ENCODE assay signal across 26 cellular contexts in the genomic region with DNA sequence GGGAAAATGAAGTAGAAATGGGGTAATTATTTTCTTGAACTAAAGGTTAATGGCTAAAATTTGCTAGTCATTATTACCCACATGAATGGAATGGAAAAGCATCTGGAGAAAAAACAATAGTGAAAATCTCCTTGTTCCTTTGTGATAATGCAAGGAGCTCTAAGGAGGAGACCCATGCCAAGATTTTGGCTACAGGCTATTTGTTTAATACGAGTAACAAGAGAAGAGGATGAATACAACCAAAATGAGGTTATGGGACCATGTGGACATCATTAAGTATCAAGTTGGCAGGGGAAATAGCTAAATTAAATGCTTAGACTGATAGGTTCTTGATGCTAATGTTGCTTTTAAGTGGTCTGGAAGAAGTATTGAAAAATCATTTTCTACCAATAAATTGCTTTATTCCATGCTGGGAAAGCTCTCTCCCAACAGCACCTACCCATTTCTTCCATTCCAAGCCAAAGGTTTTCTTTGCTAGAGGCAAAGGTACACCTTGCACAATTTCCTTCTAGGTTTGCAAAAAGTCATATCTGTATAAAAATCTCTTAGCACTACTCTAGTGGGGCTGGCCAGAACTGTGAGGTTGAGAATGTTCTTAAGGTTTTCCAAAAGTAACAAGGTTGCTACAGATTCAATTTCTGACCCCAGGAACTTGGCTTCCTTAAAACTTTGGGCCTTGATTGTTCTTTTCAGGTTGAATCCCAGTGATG.
DNase-seq lines count a peak whose midpoint lies in the region; ATAC-seq and TF ChIP-seq lines count a peak whose summit lies in the region.
"Had no signal": no experiment of that assay in that cellular context is flagged by ENCODE, and none has a peak within 500 bp of the region (broad histone marks: within the 10 kb centered on the region; RNA-seq: fewer than 3 reads in every experiment).

No MANE protein-coding gene starts in this region.

- no peaks in the 10 kb centered on the region for H3K4me1 ChIP-seq in PC-3 (ENCODE audit: insufficient read depth, low read length)
- H3K4me1 ChIP-seq in trophoblast cell (ENCODE audit: control insufficient read depth in 1 of 2, insufficient read depth in 2 of 2, low read length in 2 of 2), result peaks cover 21 to 27% of the 10 kb centered on the region in 2 experiments
- H3K4me1 ChIP-seq: tibial nerve had no signal

- H4K20me1 ChIP-seq in PC-3 (ENCODE audit: low read length), result no peaks in the 10 kb centered on the region

- peak; percentile 43; the same call in 1 of the 2 replicates for ATAC-seq in PC-3
- ATAC-seq: activated CD4-positive, alpha-beta T cell treated with anti-CD3 and anti-CD28 coated beads for 36 hours; activated CD8-positive, alpha-beta T cell treated with anti-CD3 and anti-CD28 coated beads, Interleukin-2, amount 10 ng/mL, durations not matched to agents 7 days and 5 days; GM12878; naive thymus-derived CD8-positive, alpha-beta T cell had no signal

- in situ Hi-C loops in KBM-7 (cut with MboI; ENCODE audit: low pct_unique_long_range_greater_than_20kb, low sequenced_read_pairs), result no loop called here

- H3K9me2 ChIP-seq in PC-3 (replicated peaks; ENCODE audit: low read length), result no peaks in the 10 kb centered on the region

- no peak overlapping the region for H3K4ac ChIP-seq in trophoblast cell (ENCODE audit: low read depth, low read length)

- H3K4me3 ChIP-seq in PC-3 (ENCODE audit: low read length) (no peak overlapping the region), trophoblast cell (ENCODE audit: low read depth, low read length) (no peak overlapping the region)
- H3K4me3 ChIP-seq: dorsolateral prefrontal cortex, GM12878, tibial nerve had no signal

- H3K4me2 ChIP-seq in PC-3 (ENCODE audit: low read length), result no peak overlapping the region
- no peak overlapping the region for H3K4me2 ChIP-seq in trophoblast cell (ENCODE audit: low read length)

- H3F3A ChIP-seq in PC-3 (ENCODE audit: low read length, unreplicated experiment), result no peaks in the 10 kb centered on the region

- no peak overlapping the region for H4K8ac ChIP-seq in trophoblast cell (ENCODE audit: low read depth, low read length)

- intact Hi-C loops in PC-3 (cut with micrococcal nuclease), result no loop called here

- no peak overlapping the region for H3K14ac ChIP-seq in trophoblast cell (ENCODE audit: low read length)

- H2AFZ ChIP-seq in PC-3 (ENCODE audit: low read length), result no peak overlapping the region
- H2AFZ ChIP-seq in trophoblast cell (ENCODE audit: insufficient read depth, low read length, poor library complexity), result no peak overlapping the region

- no peak overlapping the region for H4K12ac ChIP-seq in trophoblast cell (ENCODE audit: low read depth, low read length)

- peak overlapping the region; percentile 42 for H2BK5ac ChIP-seq in trophoblast cell (ENCODE audit: low read depth, low read length, poor library complexity)

- H3K23ac ChIP-seq in trophoblast cell (ENCODE audit: low read length), result no peak overlapping the region

- peak overlapping the region; percentile 64 for H2BK120ac ChIP-seq in trophoblast cell (ENCODE audit: insufficient read depth, low read length, poor library complexity)

- H3K79me2 ChIP-seq in PC-3 (ENCODE audit: low read length) (no peaks in the 10 kb centered on the region), trophoblast cell (ENCODE audit: control insufficient read depth, insufficient read depth, low read length, poor library complexity) (peaks cover 3% of the 10 kb centered on the region)

- no CpG with 5 or more reads among the region's 1 CpG for WGBS in trophoblast cell (ENCODE audit: extremely low coverage, insufficient coverage, insufficient read length)

- H3K27ac ChIP-seq in PC-3 (ENCODE audit: low read length) (no peak overlapping the region), trophoblast cell (ENCODE audit: low read depth, low read length) (peak overlapping the region; percentile 79)
- H3K27ac ChIP-seq: brain microvascular endothelial cell, dorsolateral prefrontal cortex, HL-60, tibial nerve had no signal

- no peak overlapping the region for H2BK12ac ChIP-seq in trophoblast cell (ENCODE audit: low read length)

- H4K91ac ChIP-seq in trophoblast cell (ENCODE audit: low read depth, low read length), result peak overlapping the region; percentile 50

- H3K27me3 ChIP-seq in PC-3 (ENCODE audit: low read length) (no peaks in the 10 kb centered on the region), trophoblast cell (ENCODE audit: insufficient read depth, low read length) (no peaks in the 10 kb centered on the region)
- H3K27me3 ChIP-seq: brain microvascular endothelial cell, dorsolateral prefrontal cortex, tibial nerve had no signal

- H3K36me3 ChIP-seq in PC-3 (ENCODE audit: low read depth, low read length) (peaks cover 29% of the 10 kb centered on the region), trophoblast cell (ENCODE audit: control insufficient read depth in 1 of 2, insufficient read depth in 2 of 2, low read length in 2 of 2) (peaks cover 28 to 34% of the 10 kb centered on the region in 2 experiments)

- POLR2A ChIA-PET in PC-3 (lab: Charles Lee; ENCODE audit: unreplicated experiment), result no interaction called here

- TF ChIP-seq CTCF in PC-3 (conservative IDR thresholded peaks at IDR 0.05; ENCODE audit: low read depth, low read length), result no peak

- H3K9me3 ChIP-seq in PC-3 (ENCODE audit: low read length), result no peaks in the 10 kb centered on the region
- H3K9me3 ChIP-seq in trophoblast cell (ENCODE audit: insufficient read depth, low read depth, low read length), result no peaks in the 10 kb centered on the region
- H3K9me3 ChIP-seq: tibial nerve had no signal

- no TSS peak for BruUV-seq in PC-3 (replicated peaks; lab: Mats Ljungman, UMichigan)

- CTCF ChIA-PET in PC-3 (lab: Charles Lee), result interaction anchor here (0.7 to 0.8 kb wide), 2 partner anchors 50 to 201 kb away, joined by 4 read pairs; no protein-coding TSS in a partner anchor

- peak; percentile 33 for DNase-seq in EL
- peak; percentile 41 for DNase-seq in PC-3
- peak; percentile 66 for DNase-seq in fibroblast of gingiva (ENCODE audit: low read depth)
- peak in 1 of 2 donors; percentile 55 for DNase-seq in trophoblast cell
- DNase-seq in NCI-H1694 treated with DMSO at 0.1 percent for 48 hours (lab: John Stamatoyannopoulos, UW), result no peak
- no peak for DNase-seq in activated CD4-positive, CD25-positive, alpha-beta regulatory T cell treated with anti-CD3 and anti-CD28 coated beads, Interleukin-2, amount 50 U/mL, for 72 hours
- DNase-seq in KBM-7, result no peak
- DNase-seq in DMS 273 treated with DMSO at 0.1 percent for 48 hours (lab: John Stamatoyannopoulos, UW), result no peak
- DNase-seq: activated CD4-positive, alpha-beta T cell treated with anti-CD3 and anti-CD28 coated beads for 36 hours; activated CD8-positive, alpha-beta T cell treated with anti-CD3 and anti-CD28 coated beads, Interleukin-2, amount 10 ng/mL, durations not matched to agents 7 days and 5 days; activated naive CD4-positive, alpha-beta T cell treated with anti-CD3 and anti-CD28 coated beads, Interleukin-2, amount 50 U/mL, for 16 hours; amniotic stem cell; brain microvascular endothelial cell; C1 segment of cervical spinal cord; dorsolateral prefrontal cortex; head of caudate nucleus; Karpas-422; naive thymus-derived CD8-positive, alpha-beta T cell; NCI-H1436 treated with DMSO at 0.1 percent for 48 hours; NCI-H2107; NCI-H345; occipital lobe; stimulated activated CD4-positive, alpha-beta T cell treated with anti-CD3 and anti-CD28 coated beads, Interleukin-4, amount 100 ng/mL, for 24 hours had no signal

- no peak overlapping the region for H3K18ac ChIP-seq in trophoblast cell (ENCODE audit: low read length)

- no peak overlapping the region for H2AK5ac ChIP-seq in trophoblast cell (ENCODE audit: low read length)

- peaks cover 14% of the 10 kb centered on the region for H3K79me1 ChIP-seq in trophoblast cell (ENCODE audit: low read length)

- H3K9ac ChIP-seq in PC-3 (ENCODE audit: low read length), result no peak overlapping the region
- no peak overlapping the region for H3K9ac ChIP-seq in trophoblast cell (ENCODE audit: low read length)

Comparison
In these comparisons a context has a peak if more than half of its experiments do, and no peak if none do; other contexts are left out.
1. DNase-seq: peak in EL (single experiment), PC-3 (single experiment) and fibroblast of gingiva (single experiment); none in NCI-H1694 treated with DMSO at 0.1 percent for 48 hours (single experiment), activated CD4-positive, CD25-positive, alpha-beta regulatory T cell treated with anti-CD3 and anti-CD28 coated beads, Interleukin-2, amount 50 U/mL, for 72 hours (single experiment), KBM-7 (single experiment) and DMS 273 treated with DMSO at 0.1 percent for 48 hours (single experiment).